13 cellular contexts compared by ENCODE assay signal in genomic region chr7:102635354-102635753, GRCh38. TPM values are rescaled to one million over a fixed set of nuclear protein-coding genes. Genes with fewer than 3 reads are reported as not detected.
"Had no signal": no experiment of that assay in that cellular context is flagged by ENCODE, and none has a peak within 500 bp of the region (broad histone marks: within the 10 kb centered on the region; RNA-seq: fewer than 3 reads in every experiment).

No MANE protein-coding gene starts in this region.

RNA-seq across cellular contexts. Expression of gene SPDYE2B, which starts 14.8 kb away (rescaled TPM):
- total RNA-seq: activated CD4-positive, alpha-beta T cell treated with anti-CD3 and anti-CD28 coated beads, Interleukin-2, amount 10 ng/mL, durations not matched to agents 24 days and 14 days; activated CD8-positive, alpha-beta memory T cell treated with anti-CD3 and anti-CD28 coated beads for 36 hours; activated CD8-positive, alpha-beta T cell treated with anti-CD3 and anti-CD28 coated beads for 36 hours; activated naive CD8-positive, alpha-beta T cell treated with anti-CD3 and anti-CD28 coated beads for 36 hours; activated T-cell treated with anti-CD3 and anti-CD28 coated beads, Interleukin-2, amount 50 U/mL, for 72 hours; activated T-helper 17 cell treated with anti-CD3 and anti-CD28 coated beads, Interleukin-2, amount 50 U/mL, for 72 hours; ascending aorta; breast epithelium; cardiac septum; MCF 10A; RPMI7951; SJSA1 had no signal
- polyA plus RNA-seq: SK-N-SH had no signal

RNA-seq across cellular contexts. Expression of gene POLR2J2, which starts 36.1 kb away (rescaled TPM):
- total RNA-seq: ascending aorta had no signal
